Comparison of ENCODE assay signal across 8 cellular contexts in genomic region chr19:39246951-39247669, GRCh38.
DNase-seq lines count a peak whose midpoint lies in the region; ATAC-seq, FAIRE-seq and TF ChIP-seq lines count a peak whose summit lies in the region.

No MANE protein-coding gene starts in this region.

- no peak overlapping the region for H3K27ac Mint-ChIP-seq in effector memory CD8-positive, alpha-beta T cell

- H3K9me3 ChIP-seq in neuron (ENCODE audit: low read length), result peaks cover 1% of the 10 kb centered on the region

- no peaks in the 10 kb centered on the region for H3K36me3 Mint-ChIP-seq in effector memory CD8-positive, alpha-beta T cell (ENCODE audit: insufficient read depth)

- H3K27me3 ChIP-seq in neuron (ENCODE audit: insufficient read depth, low read length), result peaks cover 44% of the 10 kb centered on the region

- no peak overlapping the region for H3K4me3 ChIP-seq in neuron (ENCODE audit: low read length)

- DNase-seq in DMS153 treated with DMSO at 0.1 percent for 48 hours (lab: John Stamatoyannopoulos, UW; ENCODE audit: unreplicated experiment), result peak; percentile 12
- peak; percentile 16 for DNase-seq in NCI-H69 (lab: John Stamatoyannopoulos, UW)
- DNase-seq in effector memory CD8-positive, alpha-beta T cell, result no peak
- DNase-seq in D721Med (ENCODE audit: insufficient read length, low spot score), result no peak
- no peak for DNase-seq in medulla oblongata (ENCODE audit: extremely low spot score)
- DNase-seq in NCI-H2081 (lab: John Stamatoyannopoulos, UW), result no peak

- no peak for TF ChIP-seq CTCF in D721Med (IDR thresholded peaks at IDR 0.05; ENCODE audit: insufficient read depth, missing control alignments)

- peak; percentile 61 for ATAC-seq in effector memory CD8-positive, alpha-beta T cell (replicated peaks)
- no peak for ATAC-seq in HG02973 (IDR thresholded peaks at IDR 0.05; ENCODE audit: unreplicated experiment)

- FAIRE-seq in D721Med (lab: Jason Lieb, UNC), result no peak

- H3K36me3 ChIP-seq in neuron (ENCODE audit: insufficient read depth, low read length), result no peaks in the 10 kb centered on the region

- peaks cover 0 to 6% of the 10 kb centered on the region in 2 donors for H3K4me1 Mint-ChIP-seq in effector memory CD8-positive, alpha-beta T cell (ENCODE audit: low read depth in 2 of 2)

- no peaks in the 10 kb centered on the region for H3K4me1 ChIP-seq in neuron (ENCODE audit: insufficient read depth, low read length)

- H3K9me3 Mint-ChIP-seq in effector memory CD8-positive, alpha-beta T cell, result no peaks in the 10 kb centered on the region

- H3K4me3 Mint-ChIP-seq in effector memory CD8-positive, alpha-beta T cell, result peak overlapping the region in 1 of 2 donors; percentile 62

- peak overlapping the region; percentile 57 for H2AFZ ChIP-seq in neuron (ENCODE audit: low read depth, low read length)

- H3K27me3 Mint-ChIP-seq in effector memory CD8-positive, alpha-beta T cell, result peaks cover 0 to 33% of the 10 kb centered on the region in 2 donors

Comparison
In these comparisons a context has a peak if more than half of its experiments do, and no peak if none do; other contexts are left out.
1. DNase-seq: peak in DMS153 treated with DMSO at 0.1 percent for 48 hours (single experiment) and NCI-H69 (single experiment); none in effector memory CD8-positive, alpha-beta T cell (0 of 3), D721Med (single experiment), medulla oblongata (single experiment) and NCI-H2081 (0 of 2).